12 cellular contexts compared by ENCODE assay signal in genomic region chr20:62376112-62377063, GRCh38. TPM values are rescaled to one million over a fixed set of nuclear protein-coding genes. Genes with fewer than 3 reads are reported as not detected.
DNase-seq lines count a peak whose midpoint lies in the region; ATAC-seq and TF ChIP-seq lines count a peak whose summit lies in the region.
"Had no signal": no experiment of that assay in that cellular context is flagged by ENCODE, and none has a peak within 500 bp of the region (broad histone marks: within the 10 kb centered on the region; RNA-seq: fewer than 3 reads in every experiment).

No MANE protein-coding gene starts in this region.

- no peaks in the 10 kb centered on the region for H3K27me3 Mint-ChIP-seq in osteocyte (ENCODE audit: unreplicated experiment)
- peaks cover 4% of the 10 kb centered on the region for H3K27me3 Mint-ChIP-seq in activated T-helper 2 cell treated with anti-CD3 and anti-CD28 coated beads, Interferon-gamma antibody, Interleukin-2, Interleukin-4, amounts not matched to agents 10 μg/mL and 5 μg/mL and 100 μg/mL, durations not matched to agents 14 hours and 24 hours and 36 hours (ENCODE audit: low read depth)

- H3K9me3 Mint-ChIP-seq in osteocyte (ENCODE audit: unreplicated experiment): no peaks in the 10 kb centered on the region
- H3K9me3 Mint-ChIP-seq in activated T-helper 2 cell treated with anti-CD3 and anti-CD28 coated beads, Interferon-gamma antibody, Interleukin-2, Interleukin-4, amounts not matched to agents 10 μg/mL and 5 μg/mL and 100 μg/mL, durations not matched to agents 14 hours and 24 hours and 36 hours: no peaks in the 10 kb centered on the region
- H3K9me3 Mint-ChIP-seq: central memory CD8-positive, alpha-beta T cell had no signal

- H3K4me3 ChIP-seq in BE2C (ENCODE audit: low read depth, low read length): no peak overlapping the region

- peak; percentile 54 for ATAC-seq in SK-N-SH treated with all-trans-retinoic acid at 6 μM for 48 hours
- ATAC-seq in GM18502 (IDR thresholded peaks at IDR 0.05; ENCODE audit: poor library complexity, unreplicated experiment): no peak

- no peaks in the 10 kb centered on the region for H3K27me3 ChIP-seq in BE2C

- H3K4me1 ChIP-seq in BE2C: peaks cover 18% of the 10 kb centered on the region

- H3K4me1 Mint-ChIP-seq in osteocyte (ENCODE audit: unreplicated experiment): peaks cover 53% of the 10 kb centered on the region
- H3K4me1 Mint-ChIP-seq in activated T-helper 2 cell treated with anti-CD3 and anti-CD28 coated beads, Interferon-gamma antibody, Interleukin-2, Interleukin-4, amounts not matched to agents 10 μg/mL and 5 μg/mL and 100 μg/mL, durations not matched to agents 14 hours and 24 hours and 36 hours (ENCODE audit: low read depth): peaks cover 3% of the 10 kb centered on the region
- H3K4me1 Mint-ChIP-seq: central memory CD8-positive, alpha-beta T cell had no signal

- TF ChIP-seq CTCF in BE2C (IDR thresholded peaks at IDR 0.05; ENCODE audit: low read depth, low read length) (peak; percentile 56), osteocyte (IDR thresholded peaks at IDR 0.05) (peak; percentile 59)

- peak; percentile 78 for DNase-seq in BE2C
- peak; percentile 83 for DNase-seq in glomerular visceral epithelial cell (ENCODE audit: extremely low spot score)
- no peak for DNase-seq in osteocyte (ENCODE audit: extremely low spot score, unreplicated experiment)
- DNase-seq in activated T-helper 2 cell treated with anti-CD3 and anti-CD28 coated beads, Interferon-gamma antibody, Interleukin-2, Interleukin-4, amounts not matched to agents 10 μg/mL and 5 μg/mL and 100 μg/mL, durations not matched to agents 14 hours and 24 hours and 36 hours (ENCODE audit: low spot score): no peak
- no peak for DNase-seq in hippocampal formation (lab: John Stamatoyannopoulos, UW)
- DNase-seq in NCI-H1105 (lab: John Stamatoyannopoulos, UW): no peak
- DNase-seq: T1000 had no signal

- no peaks in the 10 kb centered on the region for H3K36me3 Mint-ChIP-seq in osteocyte (ENCODE audit: unreplicated experiment)
- H3K36me3 Mint-ChIP-seq in activated T-helper 2 cell treated with anti-CD3 and anti-CD28 coated beads, Interferon-gamma antibody, Interleukin-2, Interleukin-4, amounts not matched to agents 10 μg/mL and 5 μg/mL and 100 μg/mL, durations not matched to agents 14 hours and 24 hours and 36 hours (ENCODE audit: low read depth): no peaks in the 10 kb centered on the region

- H3K27ac Mint-ChIP-seq in osteocyte (ENCODE audit: unreplicated experiment): peak overlapping the region; percentile 66
- no peak overlapping the region for H3K27ac Mint-ChIP-seq in activated T-helper 2 cell treated with anti-CD3 and anti-CD28 coated beads, Interferon-gamma antibody, Interleukin-2, Interleukin-4, amounts not matched to agents 10 μg/mL and 5 μg/mL and 100 μg/mL, durations not matched to agents 14 hours and 24 hours and 36 hours

- H3K9me3 ChIP-seq in BE2C: no peaks in the 10 kb centered on the region
- H3K9me3 ChIP-seq: neutrophil had no signal

- intact Hi-C loops in activated T-helper 2 cell treated with anti-CD3 and anti-CD28 coated beads, Interferon-gamma antibody, Interleukin-2, Interleukin-4, amounts not matched to agents 10 μg/mL and 5 μg/mL and 100 μg/mL, durations not matched to agents 14 hours and 24 hours and 36 hours (cut with micrococcal nuclease): no loop called here

- H3K36me3 ChIP-seq in BE2C: no peaks in the 10 kb centered on the region
- H3K36me3 ChIP-seq: neutrophil had no signal

- H3K4me3 Mint-ChIP-seq in osteocyte (ENCODE audit: unreplicated experiment): no peak overlapping the region
- no peak overlapping the region for H3K4me3 Mint-ChIP-seq in activated T-helper 2 cell treated with anti-CD3 and anti-CD28 coated beads, Interferon-gamma antibody, Interleukin-2, Interleukin-4, amounts not matched to agents 10 μg/mL and 5 μg/mL and 100 μg/mL, durations not matched to agents 14 hours and 24 hours and 36 hours (ENCODE audit: low read depth)
- H3K4me3 Mint-ChIP-seq: central memory CD8-positive, alpha-beta T cell had no signal

TF ChIP-seq in SK-N-SH treated with all-trans-retinoic acid at 6 μM for 48 hours, 23 proteins besides CTCF, POLR2A, EP300 and RAD21:
- TF ChIP-seq TSHZ2 (CRISPR knock-in tag; IDR thresholded peaks at IDR 0.05): no peak
- peak; percentile 40; the same call in 1 of the 2 replicates for TF ChIP-seq SNAI2 (CRISPR knock-in tag; IDR thresholded peaks at IDR 0.05)

RNA-seq across cellular contexts. Expression of gene LAMA5, which starts 9.3 kb away (rescaled TPM):
- 86.4 TPM for polyA plus RNA-seq in BE2C (2012; ENCODE audit: insufficient read depth, insufficient read length, low read depth)
- total RNA-seq in osteocyte: 201 and 204 TPM in 2 replicates
- 3.1 and 3.9 TPM in 2 replicates for total RNA-seq in activated T-helper 2 cell treated with anti-CD3 and anti-CD28 coated beads, Interferon-gamma antibody, Interleukin-2, Interleukin-4, amounts not matched to agents 10 μg/mL and 5 μg/mL and 100 μg/mL, durations not matched to agents 14 hours and 24 hours and 36 hours

RNA-seq across cellular contexts. Expression of gene RPS21, which starts 10.5 kb away (rescaled TPM):
- 4,851 TPM for polyA plus RNA-seq in BE2C (2012; ENCODE audit: insufficient read depth, insufficient read length, low read depth)
- 1,013 and 1,039 TPM in 2 replicates for total RNA-seq in osteocyte
- 2,020 and 2,085 TPM in 2 replicates for total RNA-seq in activated T-helper 2 cell treated with anti-CD3 and anti-CD28 coated beads, Interferon-gamma antibody, Interleukin-2, Interleukin-4, amounts not matched to agents 10 μg/mL and 5 μg/mL and 100 μg/mL, durations not matched to agents 14 hours and 24 hours and 36 hours

RNA-seq across cellular contexts. Expression of gene CABLES2, which starts 30.7 kb away (rescaled TPM):
- polyA plus RNA-seq in BE2C (2012; ENCODE audit: insufficient read depth, insufficient read length, low read depth): 2.7 TPM
- 7.8 and 8.8 TPM in 2 replicates for total RNA-seq in osteocyte
- total RNA-seq in activated T-helper 2 cell treated with anti-CD3 and anti-CD28 coated beads, Interferon-gamma antibody, Interleukin-2, Interleukin-4, amounts not matched to agents 10 μg/mL and 5 μg/mL and 100 μg/mL, durations not matched to agents 14 hours and 24 hours and 36 hours: 12.5 and 12.6 TPM in 2 replicates

RNA-seq across cellular contexts. Expression of gene RBBP8NL, which starts 51.0 kb away (rescaled TPM):
- polyA plus RNA-seq in BE2C (2012; ENCODE audit: insufficient read depth, insufficient read length, low read depth): not detected
- not detected in 2 replicates for total RNA-seq in osteocyte
- total RNA-seq in activated T-helper 2 cell treated with anti-CD3 and anti-CD28 coated beads, Interferon-gamma antibody, Interleukin-2, Interleukin-4, amounts not matched to agents 10 μg/mL and 5 μg/mL and 100 μg/mL, durations not matched to agents 14 hours and 24 hours and 36 hours: not detected in 2 replicates
- total RNA-seq: LHCN-M2 had no signal

Comparison
In these comparisons a context has a peak if more than half of its experiments do, and no peak if none do; other contexts are left out.
1. DNase-seq: peak in BE2C (single experiment) and glomerular visceral epithelial cell (single experiment); none in osteocyte (single experiment), activated T-helper 2 cell treated with anti-CD3 and anti-CD28 coated beads, Interferon-gamma antibody, Interleukin-2, Interleukin-4, amounts not matched to agents 10 μg/mL and 5 μg/mL and 100 μg/mL, durations not matched to agents 14 hours and 24 hours and 36 hours (single experiment), hippocampal formation (0 of 2) and NCI-H1105 (single experiment).
2. RNA of gene LAMA5, which starts 9.3 kb away (total RNA-seq): 201 to 204 TPM in osteocyte; 3.1 to 3.9 TPM in activated T-helper 2 cell treated with anti-CD3 and anti-CD28 coated beads, Interferon-gamma antibody, Interleukin-2, Interleukin-4, amounts not matched to agents 10 μg/mL and 5 μg/mL and 100 μg/mL, durations not matched to agents 14 hours and 24 hours and 36 hours; every median in the first group is over 10 times any median in the second.